In the genomic region with DNA sequence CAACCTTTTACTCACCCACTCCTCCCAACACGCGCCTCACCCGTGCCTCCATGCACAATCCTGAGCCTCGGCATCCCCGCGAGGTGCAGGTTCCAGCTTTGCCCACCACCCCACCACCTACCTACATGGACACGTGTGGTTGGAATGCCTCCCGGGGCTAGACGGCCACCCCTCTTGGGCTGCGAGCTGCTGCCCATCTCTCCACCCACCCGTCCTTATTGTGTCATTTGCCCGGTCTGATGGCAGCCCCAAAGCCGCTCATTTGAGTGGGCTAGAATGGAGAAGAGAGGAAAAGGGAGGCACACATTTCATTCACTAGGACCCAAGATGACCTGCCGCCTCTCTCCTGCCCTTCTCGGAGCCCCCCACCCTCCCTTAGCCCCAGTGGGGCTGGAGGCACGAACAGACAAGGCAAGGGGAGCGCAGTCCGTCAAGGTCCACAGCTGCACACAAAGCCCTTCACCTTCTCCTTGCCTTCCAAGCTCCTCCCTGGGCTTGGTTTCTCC, we compare ENCODE assay signal across 8 cellular contexts. TPM values are rescaled to one million over a fixed set of nuclear protein-coding genes. Genes with fewer than 3 reads are reported as not detected.
DNase-seq lines count a peak whose midpoint lies in the region; ATAC-seq and TF ChIP-seq lines count a peak whose summit lies in the region.

No MANE protein-coding gene starts in this region.

- H3K4me3 ChIP-seq in Panc1 (ENCODE audit: low read depth in 2 of 2, low read length in 2 of 2): peak overlapping the region; percentile 88 to 93
- H3K4me3 ChIP-seq in esophagus (ENCODE audit: low read depth in 1 of 2, low read length in 2 of 2): peak overlapping the region; percentile 80 to 84
- peak overlapping the region; percentile 60 to 63 for H3K4me3 ChIP-seq in neutrophil (ENCODE audit: low read depth in 1 of 2, low read length in 1 of 2)

- WGBS in esophagus, 2 donors: 4 to 7% methylated on average over 18 of the region's 18 CpGs

- peak overlapping the region; percentile 82 for H3K27ac ChIP-seq in Panc1 (ENCODE audit: low read length)
- H3K27ac ChIP-seq in esophagus (ENCODE audit: low read depth in 2 of 2, low read length in 1 of 2): no peak overlapping the region
- no peak overlapping the region for H3K27ac ChIP-seq in neutrophil

- in situ Hi-C loops in Panc1 (cut with HindIII; ENCODE audit: low pct_unique_long_range_greater_than_20kb, low sequenced_read_pairs): no loop called here

- DNase-seq in Panc1 (ENCODE audit: low read depth, low spot score) (no peak), NCI-H2107 (lab: John Stamatoyannopoulos, UW) (no peak), Kasumi-1 (lab: John Stamatoyannopoulos, UW) (no peak)

- peaks cover 23% of the 10 kb centered on the region for H3K27me3 ChIP-seq in Panc1 (ENCODE audit: control insufficient read depth, insufficient read depth, low read length)
- no peaks in the 10 kb centered on the region for H3K27me3 ChIP-seq in esophagus (ENCODE audit: control insufficient read depth in 1 of 2, insufficient read depth in 2 of 2, low read length in 2 of 2)
- peaks cover 72% of the 10 kb centered on the region for H3K27me3 ChIP-seq in neutrophil

- H3K9me3 ChIP-seq in Panc1 (ENCODE audit: control insufficient read depth, insufficient read depth, low read depth, low read length) (no peaks in the 10 kb centered on the region), esophagus (ENCODE audit: control insufficient read depth in 2 of 2, insufficient read depth in 1 of 2, low read depth in 1 of 2, low read length in 1 of 2) (no peaks in the 10 kb centered on the region), neutrophil (no peaks in the 10 kb centered on the region)

- H3K36me3 ChIP-seq in Panc1 (ENCODE audit: control insufficient read depth, insufficient read depth, low read length) (no peaks in the 10 kb centered on the region), esophagus (ENCODE audit: control insufficient read depth in 2 of 2, insufficient read depth in 2 of 2, low read length in 1 of 2) (no peaks in the 10 kb centered on the region), neutrophil (no peaks in the 10 kb centered on the region)

- ATAC-seq in GM18511 (IDR thresholded peaks at IDR 0.05; ENCODE audit: unreplicated experiment) (peak; percentile 5), Panc1 (peak; percentile 33), HG03469 (IDR thresholded peaks at IDR 0.05; ENCODE audit: unreplicated experiment) (no peak), GM21367 (IDR thresholded peaks at IDR 0.05; ENCODE audit: unreplicated experiment) (no peak)

- intact Hi-C loops in Panc1 (cut with micrococcal nuclease; ENCODE audit: unreplicated experiment): no loop called here

- CTCF ChIA-PET in Panc1 (lab: Charles Lee): interaction anchor here (2.3 kb wide), 1 partner anchor 28 kb away, joined by 14 read pairs; no protein-coding TSS in a partner anchor

- no TSS peak for BruUV-seq in Panc1 (replicated peaks; lab: Mats Ljungman, UMichigan)

- TF ChIP-seq CTCF in Panc1 (IDR thresholded peaks at IDR 0.05) (no peak), neutrophil (IDR thresholded peaks at IDR 0.05) (no peak)

- peaks cover 13% of the 10 kb centered on the region for H3K4me1 ChIP-seq in Panc1 (ENCODE audit: control insufficient read depth, insufficient read depth, low read length)
- H3K4me1 ChIP-seq in esophagus (ENCODE audit: control insufficient read depth in 2 of 2, insufficient read depth in 2 of 2, low read length in 1 of 2): peaks cover 3 to 5% of the 10 kb centered on the region in 2 donors
- H3K4me1 ChIP-seq in neutrophil (ENCODE audit: control insufficient read depth in 1 of 2, insufficient read depth in 1 of 2, low read depth in 1 of 2, low read length in 1 of 2): peaks cover 31 to 32% of the 10 kb centered on the region in 2 experiments

- POLR2A ChIA-PET in Panc1 (lab: Charles Lee): no interaction called here

RNA-seq across cellular contexts. Expression of a gene that starts 0.8 kb away (rescaled TPM):
- total RNA-seq in Panc1 (2021; ENCODE audit: unreplicated experiment): 7.1 TPM
- 3.3 TPM for polyA plus RNA-seq in Panc1 (2012; ENCODE audit: insufficient read length)
- polyA plus RNA-seq in esophagus: under 1 TPM; 0.26 to 0.40 TPM

Comparison
In these comparisons a context has a peak if more than half of its experiments do, and no peak if none do; other contexts are left out.
1. ATAC-seq: peak in GM18511 (single experiment) and Panc1 (single experiment); none in HG03469 (single experiment) and GM21367 (single experiment).
2. Peak in every context shown above with its lines, with median percentiles within 50 percentile points of each other: H3K4me3 ChIP-seq.